In genomic region chr10:90865400-90865799, GRCh38 we compare ENCODE assay signal across 10 cellular contexts. TPM values are rescaled to one million over a fixed set of nuclear protein-coding genes. Genes with fewer than 3 reads are reported as not detected.
A peak's percentile ranks its signal among the peaks of the same experiment; 100 is the strongest.
DNase-seq lines count a peak whose midpoint lies in the region; ATAC-seq, FAIRE-seq and TF ChIP-seq lines count a peak whose summit lies in the region.
"Had no signal": no experiment of that assay in that cellular context is flagged by ENCODE, and none has a peak within 500 bp of the region (broad histone marks: within the 10 kb centered on the region; RNA-seq: fewer than 3 reads in every experiment).

No MANE protein-coding gene starts in this region.

- peaks cover 47% of the 10 kb centered on the region for H3K27me3 Mint-ChIP-seq in mesothelial cell of epicardium (ENCODE audit: low read depth)

- H3K9me3 Mint-ChIP-seq in mesothelial cell of epicardium, result peaks cover 10% of the 10 kb centered on the region

- no peak overlapping the region for H3K4me3 Mint-ChIP-seq in mesothelial cell of epicardium

- in situ Hi-C loops in astrocyte of the cerebellum (cut with HindIII; ENCODE audit: low sequenced_read_pairs), result no loop called here

- H3K36me3 Mint-ChIP-seq in mesothelial cell of epicardium, result peaks cover 4% of the 10 kb centered on the region

- FAIRE-seq in D721Med (lab: Jason Lieb, UNC), result no peak

- TF ChIP-seq CTCF in D721Med (IDR thresholded peaks at IDR 0.05; ENCODE audit: insufficient read depth, missing control alignments) (peak; percentile 18), astrocyte of the cerebellum (IDR thresholded peaks at IDR 0.05; ENCODE audit: low read depth, low read length, missing control alignments) (peak; percentile 52), mesothelial cell of epicardium (IDR thresholded peaks at IDR 0.05; ENCODE audit: unreplicated experiment) (peak; percentile 28)

- no peaks in the 10 kb centered on the region for H3K4me1 Mint-ChIP-seq in mesothelial cell of epicardium

- no peak overlapping the region for H3K4me3 ChIP-seq in astrocyte of the cerebellum (ENCODE audit: low read depth, low read length)

- peak; percentile 44 for ATAC-seq in HG02885 (IDR thresholded peaks at IDR 0.05; ENCODE audit: poor library complexity, unreplicated experiment)
- ATAC-seq in GM18517 (IDR thresholded peaks at IDR 0.05; ENCODE audit: unreplicated experiment), result no peak

- no peak overlapping the region for H3K27ac Mint-ChIP-seq in mesothelial cell of epicardium

- DNase-seq in D721Med (ENCODE audit: insufficient read length, low spot score), result no peak
- no peak for DNase-seq in astrocyte of the cerebellum (ENCODE audit: low read depth)
- no peak for DNase-seq in mesothelial cell of epicardium (ENCODE audit: low spot score in 2 of 2, unreplicated experiment in 2 of 2)
- no peak for DNase-seq in HPDE6-E6E7 (ENCODE audit: extremely low spot score)
- no peak for DNase-seq in KG1 (lab: John Stamatoyannopoulos, UW)
- DNase-seq in SKM-1 treated with dmso at 0.1 percent for 144 hours (lab: John Stamatoyannopoulos, UW; ENCODE audit: unreplicated experiment), result no peak
- DNase-seq: activated CD4-positive, alpha-beta T cell treated with anti-CD3 and anti-CD28 coated beads for 4 hours; H7 had no signal

RNA-seq across cellular contexts. Expression of gene RPP30, which starts 6.4 kb away (rescaled TPM):
- total RNA-seq in mesothelial cell of epicardium, result 35.4 to 41.9 TPM (median 39.1 TPM) in 3 replicates

RNA-seq across cellular contexts. Expression of gene HTR7, which starts 7.6 kb away (rescaled TPM):
- total RNA-seq in mesothelial cell of epicardium, result 2.9 to 3.4 TPM (median 3.0 TPM) in 3 replicates

RNA-seq across cellular contexts. Expression of gene ANKRD1, which starts 55.5 kb away (rescaled TPM):
- 5.1 to 5.2 TPM (median 5.2 TPM) in 3 replicates for total RNA-seq in mesothelial cell of epicardium
